ENCODE assay signal across 27 cellular contexts in genomic region chr19:1925544-1925943, GRCh38.
"Had no signal": no experiment of that assay in that cellular context is flagged by ENCODE, and none has a peak within 500 bp of the region (broad histone marks: within the 10 kb centered on the region; RNA-seq: fewer than 3 reads in every experiment).

No MANE protein-coding gene starts in this region.

- H3K4me1 ChIP-seq: neural progenitor cell had no signal

- H3K4me2 ChIP-seq: neural progenitor cell, smooth muscle cell had no signal

- H3K9ac ChIP-seq: neural progenitor cell had no signal

- H3K27me3 ChIP-seq: brain microvascular endothelial cell, colonic mucosa, ovary, suprapubic skin, transverse colon, uterus had no signal

- DNase-seq: activated CD4-positive, alpha-beta T cell treated with anti-CD3 and anti-CD28 coated beads, Interleukin-2, amount 10 ng/mL, durations not matched to agents 24 days and 14 days; activated CD4-positive, CD25-positive, alpha-beta regulatory T cell; activated CD8-positive, alpha-beta T cell treated with anti-CD3 and anti-CD28 coated beads for 36 hours; activated naive CD4-positive, alpha-beta T cell treated with Interleukin-2 at 50 U/mL for 16 hours; activated naive CD8-positive, alpha-beta T cell treated with anti-CD3 and anti-CD28 coated beads, Interleukin-2, amount 10 ng/mL, durations not matched to agents 7 days and 5 days; activated T-cell treated with anti-CD3 and anti-CD28 coated beads, Interleukin-2, amount 50 U/mL, for 1 hour; amygdala; brain microvascular endothelial cell; colonic mucosa; erythroblast; foreskin melanocyte; glutamatergic neuron; hippocampal formation; left cardiac atrium; mesendoderm; naive thymus-derived CD4-positive, alpha-beta T cell; stimulated activated CD4-positive, alpha-beta T cell treated with anti-CD3 and anti-CD28 coated beads, Interleukin-4, amount 100 ng/mL, for 1 hour; stimulated activated naive CD8-positive, alpha-beta T cell treated with anti-CD3 and anti-CD28 coated beads, Interleukin-15, amount 100 ng/mL, for 72 hours; T1000; transverse colon; uterus had no signal

- H3K9me3 ChIP-seq: colonic mucosa, ovary, suprapubic skin, transverse colon, uterus had no signal

- H3K27ac ChIP-seq: brain microvascular endothelial cell, colonic mucosa, neural progenitor cell, ovary, suprapubic skin, transverse colon, uterus had no signal

- ATAC-seq: activated CD8-positive, alpha-beta T cell treated with anti-CD3 and anti-CD28 coated beads for 36 hours; left cardiac atrium; naive thymus-derived CD4-positive, alpha-beta T cell; sciatic nerve; stimulated activated naive CD8-positive, alpha-beta T cell treated with anti-CD3 and anti-CD28 coated beads, Interleukin-15, amount 100 ng/mL, for 72 hours had no signal

- H3K4me3 ChIP-seq: colonic mucosa, neural progenitor cell, ovary, smooth muscle cell, suprapubic skin, transverse colon, uterus had no signal

- H3K36me3 ChIP-seq: colonic mucosa, neural progenitor cell, ovary, uterus had no signal

- FAIRE-seq: islet of Langerhans had no signal

- H2AFZ ChIP-seq: neural progenitor cell had no signal
